In genomic region chr15:80823120-80823519, GRCh38 we compare ENCODE assay signal across 22 cellular contexts.
"Had no signal": no experiment of that assay in that cellular context is flagged by ENCODE, and none has a peak within 500 bp of the region (broad histone marks: within the 10 kb centered on the region; RNA-seq: fewer than 3 reads in every experiment).

No MANE protein-coding gene starts in this region.

- H3K4me3 ChIP-seq: adrenal gland, esophagus muscularis mucosa, gastroesophageal sphincter, heart right ventricle, left ventricle myocardium inferior, psoas muscle, skin epidermis, suprapubic skin, transverse colon, uterus had no signal

- H3K36me3 ChIP-seq: adrenal gland, esophagus muscularis mucosa, gastroesophageal sphincter, heart right ventricle, left ventricle myocardium inferior, suprapubic skin, transverse colon, uterus had no signal

- ATAC-seq: activated naive CD4-positive, alpha-beta T cell treated with anti-CD3 and anti-CD28 coated beads, Interleukin-2, amount 50 U/mL, for 72 hours; gastroesophageal sphincter; heart right ventricle; psoas muscle; right cardiac atrium; stimulated activated naive CD8-positive, alpha-beta T cell treated with anti-CD3 and anti-CD28 coated beads, Interleukin-15, amount 100 ng/mL, for 72 hours had no signal

- H3K27me3 ChIP-seq: adrenal gland, esophagus muscularis mucosa, gastroesophageal sphincter, heart right ventricle, suprapubic skin, transverse colon, uterus had no signal

- H3K4me1 ChIP-seq: adrenal gland, psoas muscle, transverse colon, uterus had no signal

- DNase-seq: activated CD4-positive, alpha-beta T cell treated with anti-CD3 and anti-CD28 coated beads for 1 hour; activated CD8-positive, alpha-beta memory T cell treated with anti-CD3 and anti-CD28 coated beads for 24 hours; activated gamma-delta T cell treated with Interleukin-2 at 50 U/mL for 16 hours; adrenal gland; dermis blood vessel endothelial cell; effector memory CD4-positive, alpha-beta T cell; heart right ventricle; kidney glomerular epithelial cell; left ventricle myocardium inferior; mammary epithelial cell; midbrain; psoas muscle; right cardiac atrium; stimulated activated naive CD8-positive, alpha-beta T cell treated with anti-CD3 and anti-CD28 coated beads, Interleukin-15, amount 100 ng/mL, for 72 hours; transverse colon; uterus had no signal

- H3K27ac ChIP-seq: adrenal gland, esophagus muscularis mucosa, gastroesophageal sphincter, heart right ventricle, left ventricle myocardium inferior, psoas muscle, skin epidermis, suprapubic skin, transverse colon, uterus, VCaP had no signal

- H3K9me3 ChIP-seq: adrenal gland, esophagus muscularis mucosa, gastroesophageal sphincter, left ventricle myocardium inferior, psoas muscle, suprapubic skin, transverse colon, uterus had no signal
